In the genomic region with DNA sequence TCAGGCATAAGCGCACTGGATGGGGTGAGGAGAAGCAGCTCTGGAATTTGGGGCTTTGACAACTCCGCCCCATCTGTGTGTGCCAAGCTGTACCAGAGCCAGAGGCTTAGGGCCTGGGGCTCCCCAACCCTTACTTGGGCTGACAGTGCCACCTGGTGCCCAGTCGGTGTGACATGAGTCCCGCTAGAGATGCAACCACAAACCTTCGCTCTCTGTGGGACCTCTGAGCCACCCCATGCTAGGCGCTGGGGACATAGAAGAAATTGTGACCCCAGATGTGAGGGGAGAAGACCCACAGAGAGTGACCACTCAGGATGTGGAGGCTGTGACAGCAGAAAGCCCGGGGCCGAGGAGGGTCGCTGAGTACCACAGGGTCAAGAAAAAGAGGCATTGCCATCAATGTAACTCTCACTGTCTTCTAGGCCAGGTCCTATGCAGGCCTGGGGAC, we compare ENCODE assay signal across 7 cellular contexts. TPM values are rescaled to one million over a fixed set of nuclear protein-coding genes. Genes with fewer than 3 reads are reported as not detected.
DNase-seq lines count a peak whose midpoint lies in the region; ATAC-seq and TF ChIP-seq lines count a peak whose summit lies in the region.

No MANE protein-coding gene starts in this region.

- 19% methylated on average over 6 of the region's 9 CpGs for WGBS in right lobe of liver (ENCODE audit: insufficient coverage, low coverage, low lambda C conversion rate, missing lambda C conversion rate)

- peaks cover 0 to 36% (median 6%) of the 10 kb centered on the region in 4 donors for H3K4me1 ChIP-seq in right lobe of liver

- no peaks in the 10 kb centered on the region for H3K9me3 ChIP-seq in right lobe of liver

- H3K4me3 ChIP-seq in GM12864 (ENCODE audit: low read depth, low read length) (no peak overlapping the region), right lobe of liver (no peak overlapping the region)

- POLR2A ChIA-PET in activated CD4-positive, alpha-beta T cell treated with anti-CD3 and anti-CD28 coated beads for 36 hours (lab: Charles Lee), result interaction anchor here (0.8 kb wide), 1 partner anchor 346 kb away, joined by 4 read pairs; no protein-coding TSS in a partner anchor

- no peak for TF ChIP-seq POLR2A in right lobe of liver (IDR thresholded peaks at IDR 0.05)

- H3K27me3 Mint-ChIP-seq in activated CD4-positive, alpha-beta T cell treated with anti-CD3 and anti-CD28 coated beads for 36 hours, result no peaks in the 10 kb centered on the region

- CTCF ChIA-PET in activated CD4-positive, alpha-beta T cell treated with anti-CD3 and anti-CD28 coated beads for 36 hours (lab: Charles Lee), result interaction anchor here (0.5 to 3.7 kb wide), 45 partner anchors 9 to 803 kb away, joined by 3 to 55 read pairs (median 4); no protein-coding TSS in a partner anchor

- no peaks in the 10 kb centered on the region for H3K36me3 ChIP-seq in right lobe of liver

- peak overlapping the region; percentile 65 for H3K27ac ChIP-seq in cingulate gyrus (ENCODE audit: low read depth, low read length)
- peak overlapping the region in 1 of 3 donors; percentile 33 for H3K27ac ChIP-seq in right lobe of liver

- H3K4me1 Mint-ChIP-seq in activated CD4-positive, alpha-beta T cell treated with anti-CD3 and anti-CD28 coated beads for 36 hours, result no peaks in the 10 kb centered on the region

- H3K36me3 Mint-ChIP-seq in activated CD4-positive, alpha-beta T cell treated with anti-CD3 and anti-CD28 coated beads for 36 hours (ENCODE audit: low read depth), result no peaks in the 10 kb centered on the region

- intact Hi-C loops in activated CD4-positive, alpha-beta T cell treated with anti-CD3 and anti-CD28 coated beads for 36 hours (cut with DNase I, micrococcal nuclease), result loop anchor here (1.0 to 10.0 kb wide), 6 partner anchors 254 to 703 kb away; no protein-coding TSS in a partner anchor
- intact Hi-C loops in right lobe of liver (cut with DNase I), result loop anchor here (5.0 to 10.0 kb wide), 2 partner anchors 253 to 346 kb away; no protein-coding TSS in a partner anchor

- H3K4me3 Mint-ChIP-seq in activated CD4-positive, alpha-beta T cell treated with anti-CD3 and anti-CD28 coated beads for 36 hours, result no peak overlapping the region

- TF ChIP-seq CTCF in GM12864 (IDR thresholded peaks at IDR 0.05; ENCODE audit: low read depth, low read length, missing control alignments), result peak; percentile 79
- TF ChIP-seq CTCF in right lobe of liver (IDR thresholded peaks at IDR 0.05), result peak; percentile 75 to 92 (median 82)

- DNase-seq in GM12864 (ENCODE audit: low read depth) (no peak), NCI-H2227 (lab: John Stamatoyannopoulos, UW; ENCODE audit: unreplicated experiment) (peak; percentile 65), right lobe of liver (peak; percentile 87 to 88 (median 87))
- peak; percentile 89 for DNase-seq in activated CD4-positive, alpha-beta T cell treated with anti-CD3 and anti-CD28 coated beads for 36 hours
- DNase-seq in stimulated activated CD4-positive, alpha-beta T cell treated with anti-CD3 and anti-CD28 coated beads, Interleukin-4, amount 100 ng/mL, for 4 hours, result peak; percentile 73 to 75

- H3K27me3 ChIP-seq in right lobe of liver, result no peaks in the 10 kb centered on the region

- peak; percentile 73 for ATAC-seq in HG02852 (IDR thresholded peaks at IDR 0.05; ENCODE audit: unreplicated experiment)
- ATAC-seq in activated CD4-positive, alpha-beta T cell treated with anti-CD3 and anti-CD28 coated beads for 36 hours, result peak; percentile 100
- peak; percentile 70 to 91 (median 82) for ATAC-seq in right lobe of liver

- H3K9me3 Mint-ChIP-seq in activated CD4-positive, alpha-beta T cell treated with anti-CD3 and anti-CD28 coated beads for 36 hours (ENCODE audit: low read depth), result no peaks in the 10 kb centered on the region

- no peak overlapping the region for H3K27ac Mint-ChIP-seq in activated CD4-positive, alpha-beta T cell treated with anti-CD3 and anti-CD28 coated beads for 36 hours

RNA-seq across cellular contexts. Expression of gene FCHSD2, which starts 36.0 kb away (rescaled TPM):
- total RNA-seq in activated CD4-positive, alpha-beta T cell treated with anti-CD3 and anti-CD28 coated beads for 36 hours, result 10 to 100 TPM; 24.1 to 24.7 TPM
- 10 to 100 TPM; 10.8 to 25.9 (median 17.8) TPM for total RNA-seq in right lobe of liver

RNA-seq across cellular contexts. Expression of gene P2RY2, which starts 40.0 kb away (rescaled TPM):
- total RNA-seq in activated CD4-positive, alpha-beta T cell treated with anti-CD3 and anti-CD28 coated beads for 36 hours, result not detected
- total RNA-seq in right lobe of liver, result 1 to 10 TPM; 2.6 to 5.1 (median 3.5) TPM
